12 cellular contexts compared by ENCODE assay signal in genomic region chr6:149264629-149265028, GRCh38.
A peak's percentile ranks its signal among the peaks of the same experiment; 100 is the strongest.
DNase-seq lines count a peak whose midpoint lies in the region; ATAC-seq and TF ChIP-seq lines count a peak whose summit lies in the region.
"Had no signal": no experiment of that assay in that cellular context is flagged by ENCODE, and none has a peak within 500 bp of the region (broad histone marks: within the 10 kb centered on the region; RNA-seq: fewer than 3 reads in every experiment).

No MANE protein-coding gene starts in this region.

- no peaks in the 10 kb centered on the region for H3K27me3 Mint-ChIP-seq in activated naive CD8-positive, alpha-beta T cell
- H3K27me3 Mint-ChIP-seq in stimulated activated naive CD8-positive, alpha-beta T cell treated with anti-CD3 and anti-CD28 coated beads, Interleukin-15, Interleukin-2, amounts not matched to agents 100 ng/mL and 50 ng/mL, for 24 hours, result no peaks in the 10 kb centered on the region
- H3K27me3 Mint-ChIP-seq: naive B cell had no signal

- peak; percentile 27 for DNase-seq in stimulated activated CD4-positive, alpha-beta T cell treated with anti-CD3 and anti-CD28 coated beads, Interleukin-15, amount 100 ng/mL, for 24 hours
- DNase-seq in stimulated activated CD4-positive, alpha-beta T cell treated with anti-CD3 and anti-CD28 coated beads, Interleukin-12 subunit alpha, Interleukin-12 subunit beta, amount 100 ng/mL, for 4 hours, result no peak
- DNase-seq in T-helper 9 cell (peak; percentile 26), cerebellar cortex (ENCODE audit: low spot score) (no peak), foreskin fibroblast (no peak)
- DNase-seq: GM23248, KG1, naive B cell had no signal

- H3K27ac Mint-ChIP-seq in activated naive CD8-positive, alpha-beta T cell, result peak overlapping the region; percentile 37
- H3K27ac Mint-ChIP-seq in stimulated activated naive CD8-positive, alpha-beta T cell treated with anti-CD3 and anti-CD28 coated beads, Interleukin-15, Interleukin-2, amounts not matched to agents 100 ng/mL and 50 ng/mL, for 24 hours, result peak overlapping the region; percentile 1
- H3K27ac Mint-ChIP-seq: stimulated activated effector memory CD8-positive, alpha-beta T cell treated with anti-CD3 and anti-CD28 coated beads, Interleukin-12 subunit alpha, Interleukin-12 subunit beta, amount 100 ng/mL, for 72 hours had no signal

- ATAC-seq in HG02642 (IDR thresholded peaks at IDR 0.05; ENCODE audit: poor library complexity, unreplicated experiment), result no peak
- ATAC-seq: stimulated activated effector memory CD8-positive, alpha-beta T cell treated with anti-CD3 and anti-CD28 coated beads, Interleukin-12 subunit alpha, Interleukin-12 subunit beta, amount 100 ng/mL, for 72 hours had no signal

- no peak overlapping the region for H3K4me3 ChIP-seq in foreskin fibroblast (ENCODE audit: low read depth in 1 of 2, low read length in 2 of 2)
- H3K4me3 ChIP-seq: GM23248 had no signal

- TF ChIP-seq CTCF in foreskin fibroblast (IDR thresholded peaks at IDR 0.05; ENCODE audit: low read depth, low read length), result no peak

- H3K36me3 Mint-ChIP-seq in activated naive CD8-positive, alpha-beta T cell, result no peaks in the 10 kb centered on the region
- H3K36me3 Mint-ChIP-seq in stimulated activated naive CD8-positive, alpha-beta T cell treated with anti-CD3 and anti-CD28 coated beads, Interleukin-15, Interleukin-2, amounts not matched to agents 100 ng/mL and 50 ng/mL, for 24 hours (ENCODE audit: low read depth), result no peaks in the 10 kb centered on the region
- H3K36me3 Mint-ChIP-seq: naive B cell; stimulated activated effector memory CD8-positive, alpha-beta T cell treated with anti-CD3 and anti-CD28 coated beads, Interleukin-12 subunit alpha, Interleukin-12 subunit beta, amount 100 ng/mL, for 72 hours had no signal

- H3K4me1 Mint-ChIP-seq in activated naive CD8-positive, alpha-beta T cell (ENCODE audit: low read depth), result peaks cover 56% of the 10 kb centered on the region
- H3K4me1 Mint-ChIP-seq in stimulated activated naive CD8-positive, alpha-beta T cell treated with anti-CD3 and anti-CD28 coated beads, Interleukin-15, Interleukin-2, amounts not matched to agents 100 ng/mL and 50 ng/mL, for 24 hours (ENCODE audit: low read depth), result peaks cover 52% of the 10 kb centered on the region

- H3K4me3 Mint-ChIP-seq in activated naive CD8-positive, alpha-beta T cell, result peak overlapping the region; percentile 66
- no peak overlapping the region for H3K4me3 Mint-ChIP-seq in stimulated activated naive CD8-positive, alpha-beta T cell treated with anti-CD3 and anti-CD28 coated beads, Interleukin-15, Interleukin-2, amounts not matched to agents 100 ng/mL and 50 ng/mL, for 24 hours
- H3K4me3 Mint-ChIP-seq: stimulated activated effector memory CD8-positive, alpha-beta T cell treated with anti-CD3 and anti-CD28 coated beads, Interleukin-12 subunit alpha, Interleukin-12 subunit beta, amount 100 ng/mL, for 72 hours had no signal

- H3K9me3 Mint-ChIP-seq in activated naive CD8-positive, alpha-beta T cell (ENCODE audit: low read depth), result no peaks in the 10 kb centered on the region
- no peaks in the 10 kb centered on the region for H3K9me3 Mint-ChIP-seq in stimulated activated naive CD8-positive, alpha-beta T cell treated with anti-CD3 and anti-CD28 coated beads, Interleukin-15, Interleukin-2, amounts not matched to agents 100 ng/mL and 50 ng/mL, for 24 hours
- H3K9me3 Mint-ChIP-seq: naive B cell; stimulated activated effector memory CD8-positive, alpha-beta T cell treated with anti-CD3 and anti-CD28 coated beads, Interleukin-12 subunit alpha, Interleukin-12 subunit beta, amount 100 ng/mL, for 72 hours had no signal

Comparison
In these comparisons a context has a peak if more than half of its experiments do, and no peak if none do; other contexts are left out.
1. DNase-seq: peak in stimulated activated CD4-positive, alpha-beta T cell treated with anti-CD3 and anti-CD28 coated beads, Interleukin-15, amount 100 ng/mL, for 24 hours (single experiment) and T-helper 9 cell (single experiment); none in stimulated activated CD4-positive, alpha-beta T cell treated with anti-CD3 and anti-CD28 coated beads, Interleukin-12 subunit alpha, Interleukin-12 subunit beta, amount 100 ng/mL, for 4 hours (single experiment), cerebellar cortex (single experiment) and foreskin fibroblast (0 of 2).